Comparison of ENCODE assay signal across 14 cellular contexts in the genomic region with DNA sequence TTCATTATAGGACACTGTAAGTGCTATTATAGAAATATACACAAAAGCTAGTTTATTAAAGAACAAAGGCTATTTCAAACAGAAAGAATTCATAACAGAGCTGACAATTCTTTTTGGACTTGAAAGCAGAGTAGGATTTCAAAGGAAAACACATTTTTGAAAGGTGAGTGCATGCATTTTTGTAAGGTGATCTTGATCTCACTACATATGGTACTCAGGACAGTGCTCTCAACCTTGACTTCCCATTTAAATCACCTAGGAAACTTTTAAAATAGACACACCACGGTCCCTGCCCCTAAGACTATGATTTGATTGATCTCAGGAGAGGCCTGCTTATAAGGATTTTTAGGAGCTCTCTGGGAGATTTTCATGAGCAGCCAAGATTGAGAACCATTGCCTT.
DNase-seq lines count a peak whose midpoint lies in the region; ATAC-seq lines count a peak whose summit lies in the region.
"Had no signal": no experiment of that assay in that cellular context is flagged by ENCODE, and none has a peak within 500 bp of the region (broad histone marks: within the 10 kb centered on the region; RNA-seq: fewer than 3 reads in every experiment).

No MANE protein-coding gene starts in this region.

- H3K36me3 Mint-ChIP-seq in activated T-helper 17 cell treated with anti-CD3 and anti-CD28 coated beads, Interleukin-2, amount 50 U/mL, for 72 hours (ENCODE audit: low read depth): no peaks in the 10 kb centered on the region

- H3K9me3 Mint-ChIP-seq in activated T-helper 17 cell treated with anti-CD3 and anti-CD28 coated beads, Interleukin-2, amount 50 U/mL, for 72 hours: peaks cover 18% of the 10 kb centered on the region

- H3K4me3 Mint-ChIP-seq in activated T-helper 17 cell treated with anti-CD3 and anti-CD28 coated beads, Interleukin-2, amount 50 U/mL, for 72 hours: no peak overlapping the region
- H3K4me3 Mint-ChIP-seq: B cell; CD4-positive, alpha-beta T cell had no signal

- no peak for ATAC-seq in activated T-helper 17 cell treated with anti-CD3 and anti-CD28 coated beads, Interleukin-2, amount 50 U/mL, for 72 hours (replicated peaks)
- ATAC-seq: HCT116 had no signal

- intact Hi-C loops in posterior cingulate gyrus (cut with DNase I): no loop called here

- H3K27ac Mint-ChIP-seq in activated T-helper 17 cell treated with anti-CD3 and anti-CD28 coated beads, Interleukin-2, amount 50 U/mL, for 72 hours: no peak overlapping the region
- H3K27ac Mint-ChIP-seq: B cell; CD4-positive, alpha-beta T cell had no signal

- no peaks in the 10 kb centered on the region for H3K27me3 Mint-ChIP-seq in activated T-helper 17 cell treated with anti-CD3 and anti-CD28 coated beads, Interleukin-2, amount 50 U/mL, for 72 hours
- H3K27me3 Mint-ChIP-seq: B cell; CD4-positive, alpha-beta T cell had no signal

- DNase-seq in M059J (ENCODE audit: low read depth) (peak; percentile 9), OCI-M1 (lab: John Stamatoyannopoulos, UW) (peak; percentile 26), iris pigment epithelial cell (ENCODE audit: low read depth) (peak; percentile 6), pons (ENCODE audit: low spot score) (peak; percentile 5), posterior cingulate gyrus (no peak), T-helper 1 cell (no peak)
- DNase-seq: C1 segment of cervical spinal cord; Calu3; CD4-positive, alpha-beta T cell; DMS 273 treated with DMSO at 0.1 percent for 48 hours; GM23248 had no signal

- no peaks in the 10 kb centered on the region for H3K4me1 Mint-ChIP-seq in activated T-helper 17 cell treated with anti-CD3 and anti-CD28 coated beads, Interleukin-2, amount 50 U/mL, for 72 hours
- H3K4me1 Mint-ChIP-seq: B cell had no signal

Comparison
In these comparisons a context has a peak if more than half of its experiments do, and no peak if none do; other contexts are left out.
1. DNase-seq: peak in M059J (single experiment), OCI-M1 (single experiment), iris pigment epithelial cell (single experiment) and pons (single experiment); none in posterior cingulate gyrus (0 of 10) and T-helper 1 cell (0 of 5).